ENCODE assay signal across 8 cellular contexts in the genomic region with DNA sequence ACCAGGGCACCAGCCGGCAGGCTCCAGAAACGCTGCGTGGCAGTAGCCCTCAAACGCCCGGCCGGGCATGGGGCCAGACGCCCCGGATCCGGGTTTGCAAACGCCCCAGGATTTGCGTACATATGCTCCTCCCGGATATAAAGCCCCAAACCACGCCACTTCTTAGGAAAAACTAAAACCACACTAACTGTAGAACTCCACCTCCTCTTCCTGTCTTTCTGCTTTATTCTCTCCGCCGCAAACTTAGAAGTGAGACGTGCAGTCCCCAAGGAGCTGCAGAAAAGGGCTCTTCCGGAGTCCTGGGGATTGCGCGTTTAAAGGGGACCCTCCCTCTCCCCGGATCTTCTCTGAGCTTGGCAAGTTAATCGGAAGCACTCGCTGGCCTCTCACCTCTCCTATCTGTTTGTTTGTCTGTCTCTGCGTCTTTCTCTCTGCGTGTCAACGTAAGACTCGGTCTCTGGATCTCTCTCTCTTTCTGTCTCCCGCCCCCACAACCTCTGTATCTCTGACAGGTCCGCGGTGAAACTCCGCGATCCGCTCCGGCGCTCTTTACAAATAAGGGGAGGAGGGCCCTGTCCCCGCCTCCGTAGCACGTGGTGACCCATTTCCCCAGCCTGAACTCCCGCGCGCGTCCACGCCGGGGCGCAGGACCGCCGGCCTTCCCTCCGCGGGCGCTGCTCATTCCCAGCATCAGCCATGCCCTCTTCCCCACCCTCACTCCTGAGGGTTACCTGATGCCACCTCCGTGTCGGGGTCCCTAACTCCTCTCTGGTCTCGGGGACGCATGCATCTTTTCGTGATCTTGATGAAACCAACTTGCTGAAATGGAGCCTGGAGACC. TPM values are rescaled to one million over a fixed set of nuclear protein-coding genes. Genes with fewer than 3 reads are reported as not detected.
DNase-seq lines count a peak whose midpoint lies in the region; ATAC-seq and TF ChIP-seq lines count a peak whose summit lies in the region.

TSS of gene SLC39A8 (minus strand) at position 528 of the 840 bp plus-strand sequence. CDS start 820 bp downstream, outside the sequence.

- peaks cover 40% of the 10 kb centered on the region for H3K4me1 Mint-ChIP-seq in CD14-positive monocyte
- H3K4me1 Mint-ChIP-seq in dendritic cell treated with granulocyte-macrophage colony-stimulating factor and Interleukin-4, amounts not matched to agents 40 ng/mL and 50 ng/mL, for 4 days (ENCODE audit: low read depth): peaks cover 27% of the 10 kb centered on the region

- peaks cover 0 to 6% (median 0%) of the 10 kb centered on the region in 3 donors for H3K27me3 Mint-ChIP-seq in CD14-positive monocyte (ENCODE audit: low read depth in 3 of 3)
- no peaks in the 10 kb centered on the region for H3K27me3 Mint-ChIP-seq in dendritic cell treated with granulocyte-macrophage colony-stimulating factor and Interleukin-4, amounts not matched to agents 40 ng/mL and 50 ng/mL, for 4 days

- peak; percentile 84 for DNase-seq in CD14-positive monocyte (ENCODE audit: low spot score)
- DNase-seq in NCI-H774 (lab: John Stamatoyannopoulos, UW): peak; percentile 24
- peak; percentile 85 to 88 for DNase-seq in activated CD4-positive, alpha-beta T cell treated with anti-CD3 and anti-CD28 coated beads, Interleukin-2, amount 50 U/mL, for 4 hours
- peak; percentile 81 to 97 for DNase-seq in lower leg skin (ENCODE audit: low spot score in 2 of 2)
- DNase-seq in stimulated activated CD4-positive, alpha-beta T cell treated with anti-CD3 and anti-CD28 coated beads, Interleukin-4, amount 100 ng/mL, for 4 hours: peak; percentile 82 to 89

- 0 to 1% methylated on average over 54 of the region's 54 CpGs for WGBS in lower leg skin, 2 donors

- peaks cover 0 to 2% of the 10 kb centered on the region in 2 donors for H3K36me3 Mint-ChIP-seq in CD14-positive monocyte
- H3K36me3 Mint-ChIP-seq in dendritic cell treated with granulocyte-macrophage colony-stimulating factor and Interleukin-4, amounts not matched to agents 40 ng/mL and 50 ng/mL, for 4 days (ENCODE audit: low read depth): peaks cover 17% of the 10 kb centered on the region

- H3K4me3 Mint-ChIP-seq in CD14-positive monocyte: peak within 1 kb of the TSS; percentile 98 to 99
- H3K4me3 Mint-ChIP-seq in dendritic cell treated with granulocyte-macrophage colony-stimulating factor and Interleukin-4, amounts not matched to agents 40 ng/mL and 50 ng/mL, for 4 days: peak within 1 kb of the TSS; percentile 93

- peak within 1 kb of the TSS; percentile 51 for H3K4me3 ChIP-seq in lower leg skin (ENCODE audit: low read depth, poor library complexity, severe bottlenecking)

- TF ChIP-seq POLR2A in lower leg skin (IDR thresholded peaks at IDR 0.05): no peak

- H3K27ac Mint-ChIP-seq in CD14-positive monocyte: peak within 1 kb of the TSS; percentile 90 to 98 (median 93)
- peak within 1 kb of the TSS; percentile 97 for H3K27ac Mint-ChIP-seq in dendritic cell treated with granulocyte-macrophage colony-stimulating factor and Interleukin-4, amounts not matched to agents 40 ng/mL and 50 ng/mL, for 4 days

- H3K9me3 Mint-ChIP-seq in CD14-positive monocyte: peaks cover 0 to 1% (median 0%) of the 10 kb centered on the region in 7 donors
- no peaks in the 10 kb centered on the region for H3K9me3 Mint-ChIP-seq in dendritic cell treated with granulocyte-macrophage colony-stimulating factor and Interleukin-4, amounts not matched to agents 40 ng/mL and 50 ng/mL, for 4 days

- intact Hi-C loops in CD14-positive monocyte (cut with micrococcal nuclease) (loop anchor here (5.0 to 10.0 kb wide), 3 partner anchors 42 to 90 kb away; no protein-coding TSS in a partner anchor), lower leg skin (cut with DNase I; ENCODE audit: low total_unique reads) (no loop called here)
- intact Hi-C loops in dendritic cell treated with granulocyte-macrophage colony-stimulating factor and Interleukin-4, amounts not matched to agents 40 ng/mL and 50 ng/mL, for 4 days (cut with micrococcal nuclease): loop anchor here (1.0 to 10.0 kb wide), 3 partner anchors 58 to 280 kb away; no protein-coding TSS in a partner anchor

- TF ChIP-seq CTCF in CD14-positive monocyte (IDR thresholded peaks at IDR 0.05) (peak; percentile 94), lower leg skin (IDR thresholded peaks at IDR 0.05) (peak in 1 of 3 donors; percentile 76)

- peak; percentile 83 for ATAC-seq in GM19328 (IDR thresholded peaks at IDR 0.05; ENCODE audit: unreplicated experiment)
- peak; percentile 83 for ATAC-seq in HG03460 (IDR thresholded peaks at IDR 0.05; ENCODE audit: unreplicated experiment)

RNA-seq across cellular contexts. Expression of gene SLC39A8, which starts in this region (rescaled TPM):
- 1 to 10 TPM; 6.1 to 7.8 TPM for polyA plus RNA-seq in CD14-positive monocyte
- total RNA-seq in lower leg skin: 10 to 100 TPM; 11.0 to 34.0 (median 21.8) TPM

Comparison
In these comparisons a context has a peak if more than half of its experiments do, and no peak if none do; other contexts are left out.
1. Peak in every context shown above with its lines: DNase-seq, ATAC-seq and H3K4me3 ChIP-seq.
2. DNase-seq: peak in every context shown above with its lines; median percentile 89 in lower leg skin; 86 in activated CD4-positive, alpha-beta T cell treated with anti-CD3 and anti-CD28 coated beads, Interleukin-2, amount 50 U/mL, for 4 hours; 86 in stimulated activated CD4-positive, alpha-beta T cell treated with anti-CD3 and anti-CD28 coated beads, Interleukin-4, amount 100 ng/mL, for 4 hours; 84 in CD14-positive monocyte; 24 in NCI-H774.